In the genomic region with DNA sequence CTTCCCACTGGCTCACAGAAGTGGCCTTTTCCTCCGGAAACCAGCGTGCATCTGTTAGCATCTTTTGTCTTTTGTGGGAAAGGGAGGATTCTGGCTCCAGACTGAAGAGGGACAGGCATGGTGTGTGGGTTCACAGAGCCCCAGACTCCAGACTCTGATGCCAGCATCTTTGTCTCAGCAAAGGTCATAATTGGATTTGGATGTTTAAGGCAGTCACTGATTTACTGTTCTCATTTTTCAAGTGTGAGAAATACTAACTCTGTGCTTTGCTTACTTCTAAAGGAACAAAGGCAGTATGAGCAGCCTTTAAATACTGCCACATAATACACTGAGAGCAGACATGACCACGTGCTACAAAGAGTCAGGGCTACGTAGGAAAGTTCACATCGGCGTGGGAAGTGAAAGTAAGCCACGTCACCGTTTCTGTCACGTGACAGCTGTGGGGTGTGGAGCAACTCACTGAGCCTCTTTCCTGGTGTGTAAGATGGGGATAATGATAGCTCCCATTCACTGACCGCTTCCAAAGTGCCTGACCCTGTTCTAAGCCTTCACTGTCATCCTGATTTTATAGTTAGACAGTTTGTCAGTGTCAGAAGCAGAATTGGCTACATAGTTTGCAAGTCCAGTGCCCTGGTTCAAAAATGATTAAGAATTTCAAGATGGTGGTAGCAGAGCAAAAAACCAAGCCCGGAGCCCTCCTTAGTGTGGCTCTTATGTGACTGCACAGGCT, we compare ENCODE assay signal across 8 cellular contexts. TPM values are rescaled to one million over a fixed set of nuclear protein-coding genes. Genes with fewer than 3 reads are reported as not detected.
DNase-seq lines count a peak whose midpoint lies in the region; ATAC-seq, FAIRE-seq and TF ChIP-seq lines count a peak whose summit lies in the region.

No MANE protein-coding gene starts in this region.

- peak overlapping the region; percentile 63 for H3K27ac ChIP-seq in psoas muscle

- TF ChIP-seq CTCF in psoas muscle (IDR thresholded peaks at IDR 0.05): no peak
- TF ChIP-seq CTCF in GM13976 (IDR thresholded peaks at IDR 0.05; ENCODE audit: borderline replicate concordance, control extremely low read depth, extremely low read depth, insufficient read depth, missing control alignments): no peak

- no peaks in the 10 kb centered on the region for H3K9me3 ChIP-seq in psoas muscle

- peak overlapping the region; percentile 22 for H3K4me3 ChIP-seq in psoas muscle

- H3K27me3 ChIP-seq in psoas muscle (ENCODE audit: insufficient read depth in 3 of 3, low read length in 2 of 3): no peaks in the 10 kb centered on the region

- WGBS in psoas muscle, 3 donors: 14 to 38% (median 24%) methylated on average over 10 to 11 of the region's 11 CpGs

- intact Hi-C loops in psoas muscle (cut with DNase I): loop anchor here in 1 of 2 donors (5.0 kb wide), 1 partner anchor 537 kb away; no protein-coding TSS in a partner anchor

- FAIRE-seq in GM18507 (lab: Jason Lieb, UNC): peak; percentile 99

- no peaks in the 10 kb centered on the region for H3K36me3 ChIP-seq in psoas muscle (ENCODE audit: insufficient read depth in 1 of 2, low read depth in 1 of 2)

- peaks cover 5% of the 10 kb centered on the region for H3K4me1 ChIP-seq in psoas muscle

- in situ Hi-C loops in GM13976 (cut with MboI; ENCODE audit: low sequenced_read_pairs, unreplicated experiment): loop anchor here (10.0 kb wide), 1 partner anchor 535 kb away; no protein-coding TSS in a partner anchor

- ATAC-seq in HG03039 (IDR thresholded peaks at IDR 0.05; ENCODE audit: unreplicated experiment) (peak; percentile 42), psoas muscle (peak; percentile 57 to 85 (median 82))

- DNase-seq in GM18507 (ENCODE audit: extremely low spot score, insufficient read length, low read depth): no peak
- DNase-seq in SHP77 treated with DMSO at 0.1 percent for 48 hours (lab: John Stamatoyannopoulos, UW): peak; percentile 3
- DNase-seq in activated naive CD4-positive, alpha-beta T cell treated with Interleukin-2 at 50 U/mL for 16 hours: peak; percentile 89
- peak; percentile 58 for DNase-seq in germinal center (ENCODE audit: low spot score)
- DNase-seq in psoas muscle: peak; percentile 69 to 82
- DNase-seq in ureter (ENCODE audit: low spot score): peak; percentile 89
- no peak for DNase-seq in GM13976 (ENCODE audit: low spot score)

RNA-seq across cellular contexts. Expression of a gene that starts 24.8 kb away (rescaled TPM):
- 100 to 1,000 TPM; 382 to 731 (median 461) TPM for total RNA-seq in psoas muscle
- 1,000 to 10,000 TPM in 1 of 3 donors, 100 to 1,000 TPM in 2; 534 to 1,148 (median 724) TPM for polyA plus RNA-seq in psoas muscle
- 3,112 TPM for total RNA-seq in ureter

RNA-seq across cellular contexts. Expression of a gene that starts 43.7 kb away (rescaled TPM):
- total RNA-seq in psoas muscle (under 1 TPM; 0.36 to 0.57 (median 0.48) TPM), ureter (0.89 TPM)
- under 1 TPM; 0.06 to 0.10 (median 0.09) TPM for polyA plus RNA-seq in psoas muscle

Comparison
In these comparisons a context has a peak if more than half of its experiments do, and no peak if none do; other contexts are left out.
1. DNase-seq: peak in SHP77 treated with DMSO at 0.1 percent for 48 hours (single experiment), activated naive CD4-positive, alpha-beta T cell treated with Interleukin-2 at 50 U/mL for 16 hours (single experiment), germinal center (single experiment), psoas muscle (2 of 2) and ureter (single experiment); none in GM18507 (single experiment) and GM13976 (single experiment).